8 cellular contexts compared by ENCODE assay signal in genomic region chr10:119315128-119316001, GRCh38.
DNase-seq lines count a peak whose midpoint lies in the region; ATAC-seq and TF ChIP-seq lines count a peak whose summit lies in the region.

No MANE protein-coding gene starts in this region.

- H3K36me3 ChIP-seq in adrenal gland (replicated peaks in 1 of 2) (no peaks in the 10 kb centered on the region), kidney epithelial cell (ENCODE audit: control insufficient read depth, insufficient read depth, low read length) (no peaks in the 10 kb centered on the region)

- DNase-seq in AML-193 (lab: John Stamatoyannopoulos, UW) (peak; percentile 45 to 51), GM19240 (ENCODE audit: insufficient read length, low spot score) (peak; percentile 71), T follicular helper cell (ENCODE audit: low read depth) (peak; percentile 41), adrenal gland (peak; percentile 64 to 93 (median 87)), kidney epithelial cell (ENCODE audit: low read depth) (peak; percentile 84), cortex of kidney (lab: John Stamatoyannopoulos, UW) (no peak)
- DNase-seq in stimulated activated CD8-positive, alpha-beta memory T cell treated with anti-CD3 and anti-CD28 coated beads, Interleukin-15, amount 100 ng/mL, for 4 hours (ENCODE audit: low read depth in 2 of 2): peak; percentile 58 to 73

- no peaks in the 10 kb centered on the region for H3K27me3 ChIP-seq in adrenal gland
- no peaks in the 10 kb centered on the region for H3K27me3 ChIP-seq in kidney epithelial cell (ENCODE audit: control insufficient read depth, insufficient read depth, low read length)

- TF ChIP-seq POLR2A in adrenal gland (IDR thresholded peaks at IDR 0.05): no peak

- intact Hi-C loops in adrenal gland (cut with DNase I): no loop called here

- 54 to 84% (median 60%) methylated on average over 9 to 16 of the region's 16 CpGs for WGBS in adrenal gland, 4 donors

- ATAC-seq in HG03460 (IDR thresholded peaks at IDR 0.05; ENCODE audit: unreplicated experiment): peak; percentile 47

- TF ChIP-seq CTCF in adrenal gland (IDR thresholded peaks at IDR 0.05): no peak
- TF ChIP-seq CTCF in kidney epithelial cell (IDR thresholded peaks at IDR 0.05; ENCODE audit: insufficient read depth, low read length, poor library complexity, severe bottlenecking): no peak

- H3K4me1 ChIP-seq in adrenal gland (replicated peaks in 1 of 2): peaks cover 17 to 32% of the 10 kb centered on the region in 2 donors

- no peak overlapping the region for H3K4me3 ChIP-seq in adrenal gland
- no peak overlapping the region for H3K4me3 ChIP-seq in kidney epithelial cell (ENCODE audit: low read depth, low read length)

- no peaks in the 10 kb centered on the region for H3K9me3 ChIP-seq in adrenal gland (replicated peaks in 1 of 3)

- H3K27ac ChIP-seq in adrenal gland: peak overlapping the region; percentile 29 to 95 (median 77)
